Comparison of ENCODE assay signal across 31 cellular contexts in the genomic region with DNA sequence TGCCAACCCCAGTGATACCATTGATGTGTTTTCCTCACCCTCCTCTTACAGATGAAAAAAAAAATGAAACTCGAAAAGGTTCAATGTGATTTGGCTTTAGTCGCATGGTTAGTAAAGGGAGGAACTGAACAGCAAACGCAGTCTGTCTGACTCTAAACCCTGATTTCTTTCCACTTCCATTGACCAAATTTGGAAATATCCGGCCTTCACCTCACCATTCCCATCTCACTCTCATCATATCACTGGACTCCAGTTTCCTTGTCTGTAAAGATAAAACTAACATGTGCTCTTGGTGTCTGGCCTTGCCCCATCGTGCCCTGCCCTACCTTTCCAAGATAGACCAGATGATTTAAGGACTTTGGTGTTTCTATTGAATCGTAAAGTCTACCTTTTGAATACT. TPM values are rescaled to one million over a fixed set of nuclear protein-coding genes. Genes with fewer than 3 reads are reported as not detected.
"Had no signal": no experiment of that assay in that cellular context is flagged by ENCODE, and none has a peak within 500 bp of the region (broad histone marks: within the 10 kb centered on the region; RNA-seq: fewer than 3 reads in every experiment).

No MANE protein-coding gene starts in this region.

- H3K9me3 ChIP-seq: ascending aorta, breast epithelium, colonic mucosa, esophagus squamous epithelium had no signal

- H3K36me3 ChIP-seq: ascending aorta, breast epithelium, cardiac muscle cell, colonic mucosa, esophagus squamous epithelium had no signal

- ATAC-seq: activated CD4-positive, alpha-beta T cell treated with anti-CD3 and anti-CD28 coated beads for 36 hours; activated naive CD4-positive, alpha-beta T cell treated with anti-CD3 and anti-CD28 coated beads, Interleukin-2, amount 50 U/mL, for 72 hours; activated T-cell treated with anti-CD3 and anti-CD28 coated beads, Interleukin-2, amount 50 U/mL, for 72 hours had no signal

- FAIRE-seq: endothelial cell of umbilical vein, frontal cortex had no signal

- H3K4me1 ChIP-seq: ascending aorta, breast epithelium had no signal

- H3K27me3 ChIP-seq: ascending aorta, breast epithelium, cardiac muscle cell, colonic mucosa, esophagus squamous epithelium had no signal

- H3K4me3 ChIP-seq: ascending aorta, breast epithelium, cardiac muscle cell, colonic mucosa, esophagus squamous epithelium had no signal

- H3K27ac ChIP-seq: ascending aorta, breast epithelium, cardiac muscle cell, colonic mucosa, epithelial cell of prostate, esophagus squamous epithelium had no signal

- DNase-seq: activated CD4-positive, alpha-beta memory T cell treated with anti-CD3 and anti-CD28 coated beads, Interleukin-2, amount 10 ng/mL, durations not matched to agents 7 days and 5 days; activated CD4-positive, alpha-beta T cell treated with anti-CD3 and anti-CD28 coated beads for 36 hours; activated CD4-positive, alpha-beta T cell treated with anti-CD3 and anti-CD28 coated beads, Interleukin-2, amount 10 ng/mL, durations not matched to agents 24 days and 14 days; activated CD4-positive, alpha-beta T cell treated with anti-CD3 and anti-CD28 coated beads, Interleukin-2, amount 50 U/mL, for 4 hours; activated CD4-positive, CD25-positive, alpha-beta regulatory T cell; activated CD4-positive, CD25-positive, alpha-beta regulatory T cell treated with anti-CD3 and anti-CD28 coated beads, Interleukin-2, amount 50 U/mL, for 72 hours; activated CD8-positive, alpha-beta memory T cell treated with anti-CD3 and anti-CD28 coated beads, Interleukin-2, amount 50 U/mL, for 48 hours; activated gamma-delta T cell; activated naive CD4-positive, alpha-beta T cell; activated naive CD4-positive, alpha-beta T cell treated with anti-CD3 and anti-CD28 coated beads, Interleukin-2, amount 10 ng/mL, durations not matched to agents 7 days and 5 days; activated naive CD8-positive, alpha-beta T cell treated with anti-CD3 and anti-CD28 coated beads, Interleukin-2, amount 10 ng/mL, durations not matched to agents 7 days and 5 days; activated T-cell treated with anti-CD3 and anti-CD28 coated beads for 4 hours; activated T-cell treated with anti-CD3 and anti-CD28 coated beads, Interleukin-2, amount 50 U/mL, for 24 hours; activated T-cell treated with anti-CD3 and anti-CD28 coated beads, Interleukin-2, amount 50 U/mL, for 72 hours; central memory CD4-positive, alpha-beta T cell; cerebellar nuclear complex; colonic mucosa; effector CD8-positive, alpha-beta T cell; esophagus squamous epithelium; head of caudate nucleus; T-helper 2 cell had no signal

RNA-seq across cellular contexts. Expression of gene ADGRF1, which starts 48.7 kb away (rescaled TPM):
- total RNA-seq: activated CD4-positive, alpha-beta memory T cell treated with anti-CD3 and anti-CD28 coated beads, Interleukin-2, amount 10 ng/mL, durations not matched to agents 7 days and 5 days; activated CD4-positive, alpha-beta T cell treated with anti-CD3 and anti-CD28 coated beads for 36 hours; activated CD4-positive, alpha-beta T cell treated with anti-CD3 and anti-CD28 coated beads, Interleukin-2, amount 10 ng/mL, durations not matched to agents 24 days and 14 days; activated naive CD4-positive, alpha-beta T cell treated with anti-CD3 and anti-CD28 coated beads, Interleukin-2, amount 50 U/mL, for 72 hours; activated naive CD8-positive, alpha-beta T cell treated with anti-CD3 and anti-CD28 coated beads, Interleukin-2, amount 10 ng/mL, durations not matched to agents 7 days and 5 days; activated T-cell treated with anti-CD3 and anti-CD28 coated beads, Interleukin-2, amount 50 U/mL, for 72 hours; ascending aorta; cardiac muscle cell; dermis microvascular lymphatic vessel endothelial cell; endothelial cell of umbilical vein; fibroblast of lung; frontal cortex; T-helper 1 cell treated with Interleukin-12 subunit alpha and Interleukin-12 subunit beta and Interleukin-4 antibody, amounts not matched to agents 30 ng/mL and 1 ng/mL, for 36 hours had no signal
- polyA plus RNA-seq: cardiac muscle cell, endothelial cell of umbilical vein, fibroblast of lung had no signal
